In genomic region chr14:77498120-77498979, GRCh38 we compare ENCODE assay signal across 9 cellular contexts. TPM values are rescaled to one million over a fixed set of nuclear protein-coding genes. Genes with fewer than 3 reads are reported as not detected.
A peak's percentile ranks its signal among the peaks of the same experiment; 100 is the strongest.
DNase-seq lines count a peak whose midpoint lies in the region; ATAC-seq and TF ChIP-seq lines count a peak whose summit lies in the region.
"Had no signal": no experiment of that assay in that cellular context is flagged by ENCODE, and none has a peak within 500 bp of the region (broad histone marks: within the 10 kb centered on the region; RNA-seq: fewer than 3 reads in every experiment).

TSS of gene ISM2 (minus strand) at chr14:77498816. CDS start at chr14:77498793, 23 bp downstream.

- intact Hi-C loops in MCF 10A (cut with micrococcal nuclease) = no loop called here

- no peaks in the 10 kb centered on the region for H3K27me3 Mint-ChIP-seq in MCF 10A (ENCODE audit: insufficient read depth, unreplicated experiment)

- H3K9ac ChIP-seq in adipocyte (ENCODE audit: low read length) = no peak within 1 kb of the TSS
- H3K9ac ChIP-seq in skeletal muscle satellite cell (ENCODE audit: low read depth, low read length) = no peak within 1 kb of the TSS

- no peak within 1 kb of the TSS for H3K27ac Mint-ChIP-seq in MCF 10A (ENCODE audit: low read depth, unreplicated experiment)

- H3K4me3 Mint-ChIP-seq in MCF 10A (ENCODE audit: unreplicated experiment) = no peak within 1 kb of the TSS

- H3K27ac ChIP-seq in RWPE1 = no peak within 1 kb of the TSS
- H3K27ac ChIP-seq in iPS DF 6.9 (ENCODE audit: low read length) = no peak within 1 kb of the TSS

- WGBS in iPS DF 6.9 (ENCODE audit: insufficient coverage, insufficient read length) = no CpG with 5 or more reads among the region's 104 CpGs

- H3K9me3 ChIP-seq in adipocyte (ENCODE audit: control insufficient read depth, low read length) = no peaks in the 10 kb centered on the region
- H3K9me3 ChIP-seq in iPS DF 6.9 (ENCODE audit: control insufficient read depth, insufficient read depth, low read length) = no peaks in the 10 kb centered on the region
- no peaks in the 10 kb centered on the region for H3K9me3 ChIP-seq in skeletal muscle satellite cell (replicated peaks; ENCODE audit: low read length)

- H3K27me3 ChIP-seq in adipocyte (replicated peaks; ENCODE audit: control insufficient read depth, insufficient read depth, low read length) (peaks cover 6% of the 10 kb centered on the region), iPS DF 6.9 (ENCODE audit: control insufficient read depth, insufficient read depth, low read length) (peaks cover 32% of the 10 kb centered on the region), skeletal muscle satellite cell (ENCODE audit: control insufficient read depth, insufficient read depth, low read length) (peaks cover 26% of the 10 kb centered on the region)

- no peaks in the 10 kb centered on the region for H3K36me3 ChIP-seq in adipocyte (ENCODE audit: control insufficient read depth, insufficient read depth, low read length, severe bottlenecking)
- no peaks in the 10 kb centered on the region; the same call in 1 of the 2 replicates for H3K36me3 ChIP-seq in iPS DF 6.9 (ENCODE audit: control insufficient read depth, insufficient read depth, low read length)
- no peaks in the 10 kb centered on the region for H3K36me3 ChIP-seq in skeletal muscle satellite cell (ENCODE audit: insufficient read depth, low read length)

- DNase-seq in T47D (ENCODE audit: low read depth in 1 of 2, low spot score in 1 of 2) (peak; percentile 59 to 90), MCF 10A (ENCODE audit: unreplicated experiment) (no peak), RWPE1 (ENCODE audit: low spot score) (peak; percentile 59), adipocyte (ENCODE audit: low read depth) (peak; percentile 71), iPS DF 6.9 (ENCODE audit: low read depth, low spot score) (peak; percentile 18), midbrain (lab: John Stamatoyannopoulos, UW) (no peak)

- peak; percentile 50 for ATAC-seq in HG03108 (IDR thresholded peaks at IDR 0.05; ENCODE audit: unreplicated experiment)

- BruUV-seq in MCF 10A (replicated peaks; lab: Mats Ljungman, UMichigan) = no TSS peak

- in situ Hi-C loops in T47D (cut with HindIII; ENCODE audit: low pct_unique_long_range_greater_than_20kb, low sequenced_read_pairs) = no loop called here

- no peaks in the 10 kb centered on the region for H3K4me1 Mint-ChIP-seq in MCF 10A (ENCODE audit: insufficient read depth, unreplicated experiment)

- no peaks in the 10 kb centered on the region for H3K4me1 ChIP-seq in adipocyte (ENCODE audit: control insufficient read depth, insufficient read depth, low read length)
- H3K4me1 ChIP-seq in iPS DF 6.9 (ENCODE audit: control insufficient read depth, insufficient read depth, low read length) = peaks cover 2% of the 10 kb centered on the region; the same call in 1 of the 2 replicates
- peaks cover 14% of the 10 kb centered on the region for H3K4me1 ChIP-seq in skeletal muscle satellite cell (ENCODE audit: control insufficient read depth, insufficient read depth, low read length)

- POLR2A ChIA-PET in MCF 10A (lab: Yijun Ruan, JAX) = interaction anchor here (0.8 kb wide), 1 partner anchor 8 kb away, joined by 3 read pairs; no protein-coding TSS in a partner anchor
- POLR2A ChIA-PET in RWPE1 (lab: Yijun Ruan, JAX; ENCODE audit: low non-redundant PET) = no interaction called here

- H3K4me3 ChIP-seq in adipocyte (ENCODE audit: low read length) (peak within 1 kb of the TSS; percentile 73), iPS DF 6.9 (ENCODE audit: low read length) (peak within 1 kb of the TSS; percentile 62), skeletal muscle satellite cell (ENCODE audit: low read length) (peak within 1 kb of the TSS; percentile 70)

- TF ChIP-seq CTCF in MCF 10A (IDR thresholded peaks at IDR 0.05; ENCODE audit: unreplicated experiment) (no peak), RWPE1 (conservative IDR thresholded peaks at IDR 0.05; ENCODE audit: low read depth) (no peak)

- no peaks in the 10 kb centered on the region for H3K9me3 Mint-ChIP-seq in MCF 10A (ENCODE audit: unreplicated experiment)

- CTCF ChIA-PET in MCF 10A (lab: Yijun Ruan, JAX) (interaction anchor here (0.5 to 0.9 kb wide), 2 partner anchors 39 to 53 kb away, joined by 3 read pairs; no protein-coding TSS in a partner anchor), RWPE1 (lab: Yijun Ruan, JAX) (interaction anchor here (0.5 to 0.6 kb wide), 3 partner anchors 9 to 41 kb away, joined by 3 to 4 read pairs (median 3); partner anchors contain the start of gene VIPAS39)

- no peaks in the 10 kb centered on the region for H3K36me3 Mint-ChIP-seq in MCF 10A (ENCODE audit: insufficient read depth, unreplicated experiment)

- peak within 1 kb of the TSS; percentile 93 for H3K4me2 ChIP-seq in skeletal muscle satellite cell (ENCODE audit: low read length)

RNA-seq across cellular contexts. Expression of gene ISM2, which starts in this region (rescaled TPM):
- total RNA-seq in MCF 10A (2022) = not detected in 2 replicates
- 0.22 and 0.25 TPM in 2 replicates for total RNA-seq in skeletal muscle satellite cell (2012; rRNA removed)
- total RNA-seq: pulmonary artery endothelial cell had no signal

Comparison
In these comparisons a context has a peak if more than half of its experiments do, and no peak if none do; other contexts are left out.
1. DNase-seq: peak in T47D (2 of 2), RWPE1 (single experiment), adipocyte (single experiment) and iPS DF 6.9 (single experiment); none in MCF 10A (single experiment) and midbrain (single experiment).
2. Peak in every context shown above with its lines, with median percentiles within 50 percentile points of each other: H3K4me3 ChIP-seq.